ENCODE assay signal across 11 cellular contexts in the genomic region with DNA sequence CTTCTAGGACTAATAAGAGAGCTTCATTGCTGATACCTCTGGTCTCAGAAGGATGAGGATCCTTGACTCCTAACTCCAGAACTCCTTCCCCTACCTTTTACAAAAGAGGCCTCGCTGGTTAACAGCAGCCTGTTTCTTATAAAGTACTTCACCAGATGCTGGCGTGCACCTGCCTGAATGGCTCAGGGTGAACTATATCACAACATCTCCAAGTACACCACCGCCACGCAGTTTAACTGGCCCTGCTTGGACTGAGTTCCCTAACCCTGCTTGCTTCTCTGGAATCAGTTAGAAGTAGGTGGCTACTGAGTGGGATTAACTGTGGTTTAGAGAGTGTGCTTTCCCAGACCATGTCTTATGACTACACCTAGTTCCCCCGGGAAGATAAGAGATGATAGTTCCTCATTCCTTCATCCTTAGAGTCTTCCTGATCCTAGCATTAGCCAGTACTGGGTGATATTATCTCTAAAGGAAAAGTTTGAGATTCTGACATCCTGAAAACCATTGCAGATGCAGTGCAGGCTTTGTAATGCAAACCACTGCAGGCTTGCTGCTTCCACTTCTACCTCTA. TPM values are rescaled to one million over a fixed set of nuclear protein-coding genes. Genes with fewer than 3 reads are reported as not detected.
A peak's percentile ranks its signal among the peaks of the same experiment; 100 is the strongest.
DNase-seq lines count a peak whose midpoint lies in the region; ATAC-seq and TF ChIP-seq lines count a peak whose summit lies in the region.
"Had no signal": no experiment of that assay in that cellular context is flagged by ENCODE, and none has a peak within 500 bp of the region (broad histone marks: within the 10 kb centered on the region; RNA-seq: fewer than 3 reads in every experiment).

No MANE protein-coding gene starts in this region.

- no peak for TF ChIP-seq POLR2A in gastroesophageal sphincter (IDR thresholded peaks at IDR 0.05)

- no peak for TF ChIP-seq CTCF in CD8-positive, alpha-beta T cell (IDR thresholded peaks at IDR 0.05)
- TF ChIP-seq CTCF in PC-9 (conservative IDR thresholded peaks at IDR 0.05) (no peak), gastroesophageal sphincter (IDR thresholded peaks at IDR 0.05) (no peak), progenitor cell of endocrine pancreas (IDR thresholded peaks at IDR 0.05; ENCODE audit: unreplicated experiment) (no peak)

- 50 to 61% methylated on average over 4 to 5 of the region's 5 CpGs for WGBS in gastroesophageal sphincter (ENCODE audit: low coverage in 1 of 2), 2 donors

- TF ChIP-seq EP300 in gastroesophageal sphincter (IDR thresholded peaks at IDR 0.05) = no peak

- no peak overlapping the region for H2AFZ ChIP-seq in PC-9

- peaks cover 54% of the 10 kb centered on the region for H3K79me2 ChIP-seq in PC-9 (ENCODE audit: low read depth)

- POLR2A ChIA-PET in CD8-positive, alpha-beta T cell (lab: Charles Lee) = interaction anchor here (1.6 kb wide), 1 partner anchor 8 kb away, joined by 5 read pairs; no protein-coding TSS in a partner anchor
- POLR2A ChIA-PET in PC-9 (lab: Charles Lee; ENCODE audit: unreplicated experiment) = interaction anchor here (0.6 kb wide), 2 partner anchors 8 to 65 kb away, joined by 4 to 6 read pairs; no protein-coding TSS in a partner anchor

- no peak for DNase-seq in CD8-positive, alpha-beta T cell
- DNase-seq in PC-9 (peak in 1 of 2 experiments; percentile 53), progenitor cell of endocrine pancreas (ENCODE audit: low spot score, unreplicated experiment) (no peak), SIG-M5 treated with dmso at 0.1 percent for 504 hours (lab: John Stamatoyannopoulos, UW; ENCODE audit: unreplicated experiment) (no peak), AML-193 (lab: John Stamatoyannopoulos, UW) (no peak)
- no peak for DNase-seq in activated effector memory CD4-positive, alpha-beta T cell treated with Interleukin-2 at 50 U/mL for 16 hours
- DNase-seq: DMS79, NCI-H524 had no signal

- H3K36me3 ChIP-seq in CD8-positive, alpha-beta T cell (ENCODE audit: insufficient read depth, low read length) = no peaks in the 10 kb centered on the region
- H3K36me3 ChIP-seq in PC-9 (ENCODE audit: low read depth) (peaks cover 7% of the 10 kb centered on the region; the same call in 1 of the 2 replicates), gastroesophageal sphincter (peaks cover 0 to 11% of the 10 kb centered on the region in 2 donors)

- BruUV-seq in PC-9 (replicated peaks; lab: Mats Ljungman, UMichigan) = no TSS peak

- H3K9me3 Mint-ChIP-seq in CD8-positive, alpha-beta T cell = no peaks in the 10 kb centered on the region
- H3K9me3 Mint-ChIP-seq in progenitor cell of endocrine pancreas (ENCODE audit: low read depth) = no peaks in the 10 kb centered on the region

- ATAC-seq in CD8-positive, alpha-beta T cell = no peak
- ATAC-seq in gastroesophageal sphincter (no peak), HG03039 (IDR thresholded peaks at IDR 0.05; ENCODE audit: unreplicated experiment) (no peak)

- CTCF ChIA-PET in CD8-positive, alpha-beta T cell (lab: Charles Lee) = interaction anchor here (0.7 to 4.4 kb wide), 5 partner anchors 10 to 43 kb away, joined by 3 to 41 read pairs (median 12); no protein-coding TSS in a partner anchor
- CTCF ChIA-PET in PC-9 (lab: Charles Lee) = no interaction called here

- H3K4me2 ChIP-seq in PC-9 = peak overlapping the region; percentile 87

- peaks cover 68% of the 10 kb centered on the region for H3K4me1 ChIP-seq in CD8-positive, alpha-beta T cell (ENCODE audit: insufficient read depth, low read length)
- peaks cover 45% of the 10 kb centered on the region for H3K4me1 ChIP-seq in PC-9 (replicated peaks; ENCODE audit: insufficient read depth)
- H3K4me1 ChIP-seq in gastroesophageal sphincter = peaks cover 17 to 78% (median 48%) of the 10 kb centered on the region in 3 donors

- H3K27me3 ChIP-seq in CD8-positive, alpha-beta T cell (ENCODE audit: insufficient read depth, low read length) = no peaks in the 10 kb centered on the region
- H3K27me3 ChIP-seq in PC-9 (ENCODE audit: insufficient read depth, low read depth) (no peaks in the 10 kb centered on the region), gastroesophageal sphincter (no peaks in the 10 kb centered on the region)

- H3F3A ChIP-seq in PC-9 (ENCODE audit: insufficient read depth, low read depth) = peaks cover 16% of the 10 kb centered on the region; the same call in 1 of the 2 replicates

- peaks cover 66% of the 10 kb centered on the region for H3K4me1 Mint-ChIP-seq in CD8-positive, alpha-beta T cell (ENCODE audit: low read depth)
- peaks cover 35% of the 10 kb centered on the region for H3K4me1 Mint-ChIP-seq in progenitor cell of endocrine pancreas (ENCODE audit: low read depth)

- H4K20me1 ChIP-seq in PC-9 (ENCODE audit: insufficient read depth) = no peaks in the 10 kb centered on the region

- peaks cover 12% of the 10 kb centered on the region for H3K36me3 Mint-ChIP-seq in CD8-positive, alpha-beta T cell
- peaks cover 2% of the 10 kb centered on the region for H3K36me3 Mint-ChIP-seq in progenitor cell of endocrine pancreas (ENCODE audit: insufficient read depth)

- H3K27ac Mint-ChIP-seq in CD8-positive, alpha-beta T cell = peak overlapping the region; percentile 29
- H3K27ac Mint-ChIP-seq in progenitor cell of endocrine pancreas = peak overlapping the region; percentile 2

- no peaks in the 10 kb centered on the region for H3K27me3 Mint-ChIP-seq in CD8-positive, alpha-beta T cell (ENCODE audit: low read depth)
- no peaks in the 10 kb centered on the region for H3K27me3 Mint-ChIP-seq in progenitor cell of endocrine pancreas

- peak overlapping the region; percentile 49 for H3K4me3 Mint-ChIP-seq in CD8-positive, alpha-beta T cell
- H3K4me3 Mint-ChIP-seq in progenitor cell of endocrine pancreas (ENCODE audit: low read depth) = no peak overlapping the region

- no peak overlapping the region for H3K27ac ChIP-seq in CD8-positive, alpha-beta T cell (ENCODE audit: low read depth, low read length)
- peak overlapping the region; percentile 37 for H3K27ac ChIP-seq in PC-9
- H3K27ac ChIP-seq in gastroesophageal sphincter = peak overlapping the region in 3 of 4 donors; percentile 98 to 100 (median 99)

- H3K9me2 ChIP-seq in PC-9 (ENCODE audit: insufficient read depth) = no peaks in the 10 kb centered on the region

- H3K9me3 ChIP-seq in CD8-positive, alpha-beta T cell (ENCODE audit: low read length) = no peaks in the 10 kb centered on the region
- H3K9me3 ChIP-seq in PC-9 (ENCODE audit: insufficient read depth, low read depth) (no peaks in the 10 kb centered on the region), gastroesophageal sphincter (no peaks in the 10 kb centered on the region)

- H3K4me3 ChIP-seq in CD8-positive, alpha-beta T cell (ENCODE audit: low read depth, low read length) = peak overlapping the region; percentile 5
- H3K4me3 ChIP-seq in PC-9 (peak overlapping the region; percentile 84; the same call in 1 of the 2 replicates), gastroesophageal sphincter (peak overlapping the region in 1 of 2 donors; percentile 90)
- H3K4me3 ChIP-seq: lung had no signal

- intact Hi-C loops in CD8-positive, alpha-beta T cell (cut with DNase I, micrococcal nuclease) = no loop called here
- intact Hi-C loops in PC-9 (cut with micrococcal nuclease; ENCODE audit: unreplicated experiment) = no loop called here

RNA-seq across cellular contexts. Expression of gene FOXJ2, which starts 3.0 kb away (rescaled TPM):
- 10 to 100 TPM; 38.9 to 39.3 TPM for total RNA-seq in CD8-positive, alpha-beta T cell
- total RNA-seq in PC-9 (2021) (28.2 and 30.3 TPM in 2 replicates), gastroesophageal sphincter (10 to 100 TPM; 16.4 to 28.2 (median 20.4) TPM), progenitor cell of endocrine pancreas (20.0 and 20.8 TPM in 2 replicates)

RNA-seq across cellular contexts. Expression of gene C3AR1, which starts 30.6 kb away (rescaled TPM):
- 1 to 10 TPM; 1.8 to 2.8 TPM for total RNA-seq in CD8-positive, alpha-beta T cell
- not detected in 2 replicates for total RNA-seq in PC-9 (2021)
- 10 to 100 TPM in 2 of 4 donors, 1 to 10 TPM in 2; 1.6 to 16.7 (median 7.6) TPM for total RNA-seq in gastroesophageal sphincter
- total RNA-seq in progenitor cell of endocrine pancreas = not detected in 2 replicates

RNA-seq across cellular contexts. Expression of gene NECAP1, which starts 46.5 kb away (rescaled TPM):
- total RNA-seq in CD8-positive, alpha-beta T cell = 100 to 1,000 TPM; 126 to 130 TPM
- 26.5 and 28.1 TPM in 2 replicates for total RNA-seq in PC-9 (2021)
- 10 to 100 TPM; 24.5 to 60.1 (median 41.2) TPM for total RNA-seq in gastroesophageal sphincter
- total RNA-seq in progenitor cell of endocrine pancreas = 39.2 and 43.2 TPM in 2 replicates
